In the genomic region with DNA sequence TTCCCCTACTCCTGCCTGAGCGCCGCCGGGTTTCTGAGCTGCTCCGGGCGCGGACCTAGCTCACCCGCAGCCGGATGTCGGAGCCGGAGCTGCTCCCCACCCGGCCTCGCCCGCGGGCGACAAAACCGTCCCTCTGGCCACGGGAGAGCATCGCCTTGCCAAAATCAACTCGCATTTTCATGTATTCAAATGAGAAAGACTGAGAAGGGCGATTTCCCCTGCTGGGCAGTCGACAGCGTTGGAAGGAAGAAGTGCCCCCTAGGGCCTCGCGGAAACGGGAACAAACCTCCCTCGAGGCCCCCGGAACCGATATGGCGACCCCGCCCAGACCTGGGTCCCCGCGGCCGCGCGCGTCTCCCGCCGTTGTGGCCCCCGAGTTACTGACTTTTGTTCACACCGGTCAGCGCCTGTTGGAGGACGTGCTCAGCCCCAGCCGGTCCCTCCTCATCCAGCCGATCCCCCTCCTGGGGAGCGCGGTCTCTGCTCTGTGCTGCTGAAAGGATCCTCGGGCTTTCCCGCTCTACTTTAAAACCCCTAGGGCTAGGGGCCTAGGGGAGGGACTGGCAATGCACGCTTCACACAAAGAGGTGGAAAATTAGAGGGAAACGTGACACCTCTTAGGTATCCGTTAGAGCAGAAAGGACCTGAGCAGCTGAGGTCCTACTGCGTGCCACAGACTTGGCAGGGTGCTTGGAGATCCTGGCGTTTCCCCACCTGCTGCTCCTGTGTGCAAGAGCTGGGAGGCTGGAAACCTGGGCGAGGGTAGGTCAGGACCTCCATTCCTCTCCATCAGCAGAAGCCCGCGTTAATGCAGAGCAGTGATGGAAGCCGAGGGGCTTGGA, we compare ENCODE assay signal across 10 cellular contexts. TPM values are rescaled to one million over a fixed set of nuclear protein-coding genes. Genes with fewer than 3 reads are reported as not detected.
DNase-seq lines count a peak whose midpoint lies in the region; ATAC-seq, FAIRE-seq and TF ChIP-seq lines count a peak whose summit lies in the region.
"Had no signal": no experiment of that assay in that cellular context is flagged by ENCODE, and none has a peak within 500 bp of the region (broad histone marks: within the 10 kb centered on the region; RNA-seq: fewer than 3 reads in every experiment).

No MANE protein-coding gene starts in this region.

- peak overlapping the region; percentile 61 for H3K4me2 ChIP-seq in IMR-90 (ENCODE audit: low read depth, low read length)
- peak overlapping the region; percentile 47 for H3K4me2 ChIP-seq in mesenchymal stem cell (ENCODE audit: low read length, poor library complexity, severe bottlenecking)

- peak overlapping the region; percentile 67 for H3K4me3 ChIP-seq in ACC112 (ENCODE audit: low read depth, low read length)
- no peak overlapping the region for H3K4me3 ChIP-seq in IMR-90 (ENCODE audit: insufficient read depth, low read depth, low read length)
- peak overlapping the region in 1 of 2 experiments; percentile 44 for H3K4me3 ChIP-seq in mesenchymal stem cell (ENCODE audit: insufficient read depth in 1 of 2, low read depth in 1 of 2, low read length in 2 of 2)

- in situ Hi-C loops in IMR-90 (cut with MboI; ENCODE audit: low sequenced_read_pairs): no loop called here

- peaks cover 2% of the 10 kb centered on the region for H3K9me3 Mint-ChIP-seq in activated naive CD4-positive, alpha-beta T cell treated with anti-CD3 and anti-CD28 coated beads for 36 hours

- peaks cover 31% of the 10 kb centered on the region for H3K4me1 Mint-ChIP-seq in activated naive CD4-positive, alpha-beta T cell treated with anti-CD3 and anti-CD28 coated beads for 36 hours (ENCODE audit: low read depth)

- H2BK15ac ChIP-seq in IMR-90 (ENCODE audit: low read depth, low read length): no peak overlapping the region
- H2BK15ac ChIP-seq in mesenchymal stem cell (ENCODE audit: low read depth, poor library complexity, severe bottlenecking): no peak overlapping the region

- peaks cover 96% of the 10 kb centered on the region for H3K27me3 ChIP-seq in ACC112 (ENCODE audit: insufficient read depth, low read length)
- peaks cover 92% of the 10 kb centered on the region for H3K27me3 ChIP-seq in IMR-90 (ENCODE audit: control insufficient read depth, insufficient read depth, low read length)
- H3K27me3 ChIP-seq in mesenchymal stem cell (ENCODE audit: control insufficient read depth in 1 of 2, insufficient read depth in 1 of 2, low read length in 2 of 2): peaks cover 94 to 95% of the 10 kb centered on the region in 2 experiments

- H3K14ac ChIP-seq in IMR-90 (replicated peaks; ENCODE audit: low read depth, low read length) (no peak overlapping the region), mesenchymal stem cell (ENCODE audit: low read length in 2 of 2) (no peak overlapping the region)

- no TSS peak for BruUV-seq in IMR-90 (replicated peaks; lab: Mats Ljungman, UMichigan)

- H3K4me1 ChIP-seq in ACC112 (ENCODE audit: control insufficient read depth, insufficient read depth, low read length, unreplicated experiment) (peaks cover 6% of the 10 kb centered on the region), IMR-90 (ENCODE audit: control insufficient read depth, insufficient read depth, low read length) (peaks cover 5% of the 10 kb centered on the region; the same call in 1 of the 2 replicates), mesenchymal stem cell (ENCODE audit: control insufficient read depth, insufficient read depth, low read depth, low read length) (peaks cover 28% of the 10 kb centered on the region)

- peaks cover 5% of the 10 kb centered on the region for H3K36me3 Mint-ChIP-seq in activated naive CD4-positive, alpha-beta T cell treated with anti-CD3 and anti-CD28 coated beads for 36 hours (ENCODE audit: low read depth)
- H3K36me3 Mint-ChIP-seq: CD4-positive, CD25-positive, alpha-beta regulatory T cell had no signal

- CTCF ChIA-PET in IMR-90 (lab: Yijun Ruan, JAX): interaction anchor here (0.9 kb wide), 1 partner anchor 201 kb away, joined by 3 read pairs; no protein-coding TSS in a partner anchor
- CTCF ChIA-PET in activated naive CD4-positive, alpha-beta T cell treated with anti-CD3 and anti-CD28 coated beads for 36 hours (lab: Charles Lee): no interaction called here

- no peaks in the 10 kb centered on the region for H3K36me3 ChIP-seq in ACC112 (ENCODE audit: insufficient read depth, low read length)
- H3K36me3 ChIP-seq in IMR-90 (ENCODE audit: control insufficient read depth, insufficient read depth, low read length): no peaks in the 10 kb centered on the region
- H3K36me3 ChIP-seq in mesenchymal stem cell (ENCODE audit: control insufficient read depth in 1 of 2, insufficient read depth in 2 of 2, low read depth in 1 of 2, low read length in 2 of 2): peaks cover 0 to 2% of the 10 kb centered on the region in 2 experiments

- H2BK120ac ChIP-seq in IMR-90 (ENCODE audit: low read depth, low read length) (no peak overlapping the region), mesenchymal stem cell (ENCODE audit: low read depth, low read length) (no peak overlapping the region)

- H3K9me3 ChIP-seq in IMR-90 (ENCODE audit: control insufficient read depth, insufficient read depth, low read length) (peaks cover 28% of the 10 kb centered on the region), mesenchymal stem cell (ENCODE audit: control insufficient read depth, low read length) (peaks cover 14% of the 10 kb centered on the region)

- H4K91ac ChIP-seq in IMR-90 (ENCODE audit: insufficient read depth, low read depth, low read length) (no peak overlapping the region), mesenchymal stem cell (ENCODE audit: low read length) (no peak overlapping the region)

- peaks cover 70% of the 10 kb centered on the region for H3K27me3 Mint-ChIP-seq in activated naive CD4-positive, alpha-beta T cell treated with anti-CD3 and anti-CD28 coated beads for 36 hours (ENCODE audit: low read depth)

- intact Hi-C loops in IMR-90 (cut with micrococcal nuclease): loop anchor here (5.0 kb wide), 1 partner anchor 108 kb away; no protein-coding TSS in a partner anchor
- intact Hi-C loops in activated naive CD4-positive, alpha-beta T cell treated with anti-CD3 and anti-CD28 coated beads for 36 hours (cut with micrococcal nuclease): loop anchor here (5.0 to 10.0 kb wide), 7 partner anchors 937 to 1668 kb away; partner anchors contain the start of gene PAX9

- H3K9ac ChIP-seq in IMR-90 (ENCODE audit: low read depth, low read length) (no peak overlapping the region), mesenchymal stem cell (ENCODE audit: low read length) (no peak overlapping the region)

- H2AK5ac ChIP-seq in IMR-90 (ENCODE audit: low read depth, low read length) (no peak overlapping the region), mesenchymal stem cell (ENCODE audit: low read length, severe bottlenecking) (no peak overlapping the region)

- no peak for TF ChIP-seq RAD21 in IMR-90 (IDR thresholded peaks at IDR 0.05; ENCODE audit: low read length)

- H4K8ac ChIP-seq in IMR-90 (ENCODE audit: low read depth in 2 of 2, low read length in 2 of 2) (no peak overlapping the region), mesenchymal stem cell (ENCODE audit: low read length) (no peak overlapping the region)

- H3K27ac Mint-ChIP-seq in activated naive CD4-positive, alpha-beta T cell treated with anti-CD3 and anti-CD28 coated beads for 36 hours: no peak overlapping the region

- no peaks in the 10 kb centered on the region for H3K79me2 ChIP-seq in ACC112 (ENCODE audit: control insufficient read depth, insufficient read depth, low read length, unreplicated experiment)

- H3K79me1 ChIP-seq in IMR-90 (ENCODE audit: low read depth in 1 of 2, low read length in 2 of 2): no peaks in the 10 kb centered on the region
- no peaks in the 10 kb centered on the region for H3K79me1 ChIP-seq in mesenchymal stem cell (replicated peaks; ENCODE audit: low read length, poor library complexity, severe bottlenecking)

- H2BK12ac ChIP-seq in mesenchymal stem cell (ENCODE audit: low read length in 2 of 2): no peak overlapping the region

- H2AFZ ChIP-seq in ACC112 (ENCODE audit: low read length, unreplicated experiment) (no peak overlapping the region), IMR-90 (replicated peaks; ENCODE audit: low read length, poor library complexity) (no peak overlapping the region), mesenchymal stem cell (ENCODE audit: low read depth, low read length) (no peak overlapping the region)

- H3K4ac ChIP-seq in IMR-90 (ENCODE audit: low read depth, low read length) (no peak overlapping the region), mesenchymal stem cell (ENCODE audit: low read depth in 1 of 2, low read length in 2 of 2) (no peak overlapping the region)

- WGBS in IMR-90 (ENCODE audit: extremely low coverage in 2 of 2, insufficient read length in 1 of 2), 2 experiments: 0% methylated on average over 2 of the region's 57 CpGs; no CpG with 5 or more reads in 1 of the 2 experiments
- WGBS in mesenchymal stem cell: 2% methylated on average over 50 of the region's 57 CpGs

- H3K27ac ChIP-seq in ACC112 (ENCODE audit: low read depth, low read length) (no peak overlapping the region), IMR-90 (ENCODE audit: insufficient read depth, low read length) (no peak overlapping the region), VCaP (peak overlapping the region; percentile 100), mesenchymal stem cell (ENCODE audit: low read length, poor library complexity, severe bottlenecking) (no peak overlapping the region)

- TF ChIP-seq POLR2A in IMR-90 (IDR thresholded peaks at IDR 0.05; ENCODE audit: low read depth, low read length): no peak

- no peak overlapping the region for H2BK20ac ChIP-seq in IMR-90 (ENCODE audit: low read depth, low read length)

- no peak overlapping the region for H2AK9ac ChIP-seq in IMR-90 (replicated peaks; ENCODE audit: low read depth, low read length, poor library complexity)

- dilution Hi-C loops in IMR-90 (cut with HindIII; ENCODE audit: low sequenced_read_pairs, unreplicated experiment): no loop called here

- H3K56ac ChIP-seq in IMR-90 (ENCODE audit: extremely low read depth, insufficient read depth, low read length): no peak overlapping the region

- no peak for ATAC-seq in IMR-90 (ENCODE audit: low read depth)

- peak overlapping the region; percentile 17; the same call in 1 of the 2 replicates for H3K23ac ChIP-seq in IMR-90 (ENCODE audit: low read depth, low read length)
- peak overlapping the region in 1 of 2 experiments; percentile 3 for H3K23ac ChIP-seq in mesenchymal stem cell (ENCODE audit: low read length in 2 of 2)

- H3K9me1 ChIP-seq in IMR-90 (ENCODE audit: insufficient read depth, low read length): 0 out of 2 replicates have a peak, but pooled peaks cover 3% of the 10 kb centered on the region

- H2BK5ac ChIP-seq in IMR-90 (ENCODE audit: low read depth, low read length, poor library complexity, severe bottlenecking) (no peak overlapping the region), mesenchymal stem cell (ENCODE audit: low read depth, low read length, poor library complexity, severe bottlenecking) (no peak overlapping the region)

- no peak overlapping the region for H4K5ac ChIP-seq in IMR-90 (ENCODE audit: low read depth, low read length)

- POLR2A ChIA-PET in IMR-90 (lab: Charles Lee; ENCODE audit: unreplicated experiment): no interaction called here

- FAIRE-seq in D721Med (lab: Jason Lieb, UNC): no peak

- no peak overlapping the region for H3K4me3 Mint-ChIP-seq in activated naive CD4-positive, alpha-beta T cell treated with anti-CD3 and anti-CD28 coated beads for 36 hours

- TF ChIP-seq CTCF in IMR-90 (conservative IDR thresholded peaks at IDR 0.05; ENCODE audit: low read depth, low read length): no peak
- no peak for TF ChIP-seq CTCF in VCaP (conservative IDR thresholded peaks at IDR 0.05)
- TF ChIP-seq CTCF in D721Med (IDR thresholded peaks at IDR 0.05; ENCODE audit: insufficient read depth, missing control alignments): no peak

- no peaks in the 10 kb centered on the region for H4K20me1 ChIP-seq in IMR-90 (ENCODE audit: insufficient read depth, low read length)

- H3K18ac ChIP-seq in IMR-90 (ENCODE audit: low read depth, low read length): no peak overlapping the region
- H3K18ac ChIP-seq in mesenchymal stem cell (ENCODE audit: low read depth in 1 of 2, low read length in 2 of 2): no peak overlapping the region

- DNase-seq in IMR-90: no peak
- DNase-seq in mesenchymal stem cell: peak; percentile 21
- no peak for DNase-seq in activated CD8-positive, alpha-beta memory T cell treated with anti-CD3 and anti-CD28 coated beads, Interleukin-2, amount 50 U/mL, for 48 hours
- no peak for DNase-seq in cortex of kidney (lab: John Stamatoyannopoulos, UW)
- no peak for DNase-seq in activated naive CD4-positive, alpha-beta T cell treated with anti-CD3 and anti-CD28 coated beads for 36 hours
- DNase-seq in D721Med (ENCODE audit: insufficient read length, low spot score): no peak
- DNase-seq: CD4-positive, CD25-positive, alpha-beta regulatory T cell; head of caudate nucleus had no signal

RNA-seq across cellular contexts. Expression of gene TTC6, which starts 4.3 kb away (rescaled TPM):
- under 0.01 TPM in 2 replicates for total RNA-seq in IMR-90 (2012; rRNA removed)
- polyA plus RNA-seq in IMR-90 (2012; rRNA removed): 0.12 TPM in 1 of 2 replicates, not detected in the other
- polyA plus RNA-seq in IMR-90 (2012; cell fraction: cytosol; rRNA removed): not detected in 2 replicates
- 0.04 and 0.07 TPM in 2 replicates for polyA plus RNA-seq in IMR-90 (2012; cell fraction: nucleus; rRNA removed; ENCODE audit: low replicate concordance)
- polyA plus RNA-seq in mesenchymal stem cell (2013, experiment 1 of 2): 0.04 TPM
- polyA plus RNA-seq in mesenchymal stem cell (2013, experiment 2 of 2): 0.03 TPM
- total RNA-seq in activated naive CD4-positive, alpha-beta T cell treated with anti-CD3 and anti-CD28 coated beads for 36 hours: not detected
- total RNA-seq: CD4-positive, CD25-positive, alpha-beta regulatory T cell had no signal
- polyA plus RNA-seq: CD4-positive, CD25-positive, alpha-beta regulatory T cell had no signal

RNA-seq across cellular contexts. Expression of gene FOXA1, which starts 4.7 kb away (rescaled TPM):
- total RNA-seq in IMR-90 (2012; rRNA removed): under 0.01 and 0.18 TPM in 2 replicates
- 0.09 and 0.31 TPM in 2 replicates for polyA plus RNA-seq in IMR-90 (2012; rRNA removed)
- 0.04 and 0.36 TPM in 2 replicates for polyA plus RNA-seq in IMR-90 (2012; cell fraction: cytosol; rRNA removed)
- 0.30 and 0.38 TPM in 2 replicates for polyA plus RNA-seq in IMR-90 (2012; cell fraction: nucleus; rRNA removed; ENCODE audit: low replicate concordance)
- polyA plus RNA-seq in mesenchymal stem cell (2013, experiment 1 of 2): not detected
- not detected for polyA plus RNA-seq in mesenchymal stem cell (2013, experiment 2 of 2)
- total RNA-seq in activated naive CD4-positive, alpha-beta T cell treated with anti-CD3 and anti-CD28 coated beads for 36 hours: not detected
- polyA plus RNA-seq: CD4-positive, CD25-positive, alpha-beta regulatory T cell had no signal
